17 cellular contexts compared by ENCODE assay signal in genomic region chr15:29933043-29933442, GRCh38.
DNase-seq lines count a peak whose midpoint lies in the region; ATAC-seq and TF ChIP-seq lines count a peak whose summit lies in the region.
"Had no signal": no experiment of that assay in that cellular context is flagged by ENCODE, and none has a peak within 500 bp of the region (broad histone marks: within the 10 kb centered on the region; RNA-seq: fewer than 3 reads in every experiment).

No MANE protein-coding gene starts in this region.

- peak overlapping the region; percentile 68 for H3K27ac Mint-ChIP-seq in MCF 10A (ENCODE audit: low read depth, unreplicated experiment)
- H3K27ac Mint-ChIP-seq: CD4-positive, CD25-positive, alpha-beta regulatory T cell; H9 had no signal

- H3K9me3 ChIP-seq in breast epithelium (no peaks in the 10 kb centered on the region), RWPE2 (ENCODE audit: severe bottlenecking) (no peaks in the 10 kb centered on the region), SJCRH30 (replicated peaks) (no peaks in the 10 kb centered on the region), gastrocnemius medialis (no peaks in the 10 kb centered on the region)
- H3K9me3 ChIP-seq: BLaER1 treated with 17β-estradiol and CSF1 and Interleukin-3, amounts not matched to agents 10 nM and 100 nM had no signal

- peaks cover 40% of the 10 kb centered on the region for H3K4me1 Mint-ChIP-seq in MCF 10A (ENCODE audit: insufficient read depth, unreplicated experiment)
- H3K4me1 Mint-ChIP-seq: CD4-positive, CD25-positive, alpha-beta regulatory T cell had no signal

- no peak overlapping the region for H3K4me3 Mint-ChIP-seq in MCF 10A (ENCODE audit: unreplicated experiment)
- H3K4me3 Mint-ChIP-seq: CD4-positive, CD25-positive, alpha-beta regulatory T cell; H9 had no signal

- peaks cover 7% of the 10 kb centered on the region for H3K36me3 Mint-ChIP-seq in MCF 10A (ENCODE audit: insufficient read depth, unreplicated experiment)
- H3K36me3 Mint-ChIP-seq: CD4-positive, CD25-positive, alpha-beta regulatory T cell had no signal

- H3K36me3 ChIP-seq in breast epithelium = no peaks in the 10 kb centered on the region
- no peaks in the 10 kb centered on the region for H3K36me3 ChIP-seq in RWPE2 (ENCODE audit: low read depth)
- H3K36me3 ChIP-seq in SJCRH30 = no peaks in the 10 kb centered on the region
- no peaks in the 10 kb centered on the region for H3K36me3 ChIP-seq in gastrocnemius medialis
- H3K36me3 ChIP-seq: BLaER1 treated with 17β-estradiol and CSF1 and Interleukin-3, amounts not matched to agents 10 nM and 100 nM had no signal

- intact Hi-C loops in MCF 10A (cut with micrococcal nuclease) = no loop called here
- intact Hi-C loops in breast epithelium (cut with DNase I; ENCODE audit: low total_unique reads) = no loop called here
- intact Hi-C loops in gastrocnemius medialis (cut with DNase I; ENCODE audit: low total_unique reads) = no loop called here

- no peak for ATAC-seq in RWPE2 (ENCODE audit: low read depth)
- no peak for ATAC-seq in esophagus mucosa
- ATAC-seq in gastrocnemius medialis = no peak

- H3K4me1 ChIP-seq in breast epithelium (no peaks in the 10 kb centered on the region), RWPE2 (ENCODE audit: insufficient read depth, poor library complexity, severe bottlenecking) (peaks cover 55% of the 10 kb centered on the region), SJCRH30 (peaks cover 5% of the 10 kb centered on the region), gastrocnemius medialis (no peaks in the 10 kb centered on the region)
- H3K4me1 ChIP-seq: BLaER1 treated with 17β-estradiol and CSF1 and Interleukin-3, amounts not matched to agents 10 nM and 100 nM had no signal

- no peaks in the 10 kb centered on the region for H3K27me3 Mint-ChIP-seq in MCF 10A (ENCODE audit: insufficient read depth, unreplicated experiment)

- H3K9me3 Mint-ChIP-seq in MCF 10A (ENCODE audit: unreplicated experiment) = no peaks in the 10 kb centered on the region
- H3K9me3 Mint-ChIP-seq: H9 had no signal

- CTCF ChIA-PET in MCF 10A (lab: Yijun Ruan, JAX) = interaction anchor here (1.2 to 4.4 kb wide), 3 partner anchors 8 to 184 kb away, joined by 3 to 20 read pairs (median 4); no protein-coding TSS in a partner anchor

- TF ChIP-seq CTCF in MCF 10A (IDR thresholded peaks at IDR 0.05; ENCODE audit: unreplicated experiment) = no peak
- TF ChIP-seq CTCF in breast epithelium (IDR thresholded peaks at IDR 0.05) = no peak
- no peak for TF ChIP-seq CTCF in RWPE2 (IDR thresholded peaks at IDR 0.05; ENCODE audit: poor library complexity, severe bottlenecking)
- no peak for TF ChIP-seq CTCF in gastrocnemius medialis (IDR thresholded peaks at IDR 0.05 in 4 of 5, conservative IDR thresholded peaks at IDR 0.05 in 1 of 5)

- in situ Hi-C loops in gastrocnemius medialis (cut with MboI; ENCODE audit: low sequenced_read_pairs in 4 of 4) = no loop called here

- POLR2A ChIA-PET in MCF 10A (lab: Yijun Ruan, JAX) = interaction anchor here (0.5 to 5.9 kb wide), 13 partner anchors 7 to 196 kb away, joined by 3 to 76 read pairs (median 4); partner anchors contain the start of gene TJP1

- H3K4me3 ChIP-seq in breast epithelium = no peak overlapping the region
- H3K4me3 ChIP-seq in RWPE2 (ENCODE audit: severe bottlenecking) = no peak overlapping the region
- H3K4me3 ChIP-seq in SJCRH30 = no peak overlapping the region
- no peak overlapping the region for H3K4me3 ChIP-seq in gastrocnemius medialis
- H3K4me3 ChIP-seq: BLaER1 treated with 17β-estradiol and CSF1 and Interleukin-3, amounts not matched to agents 10 nM and 100 nM had no signal

- H3K27me3 ChIP-seq in breast epithelium (no peaks in the 10 kb centered on the region), RWPE2 (ENCODE audit: insufficient read depth, poor library complexity, severe bottlenecking) (no peaks in the 10 kb centered on the region), SJCRH30 (no peaks in the 10 kb centered on the region), gastrocnemius medialis (no peaks in the 10 kb centered on the region)
- H3K27me3 ChIP-seq: BLaER1 treated with 17β-estradiol and CSF1 and Interleukin-3, amounts not matched to agents 10 nM and 100 nM had no signal

- DNase-seq in MCF 10A (ENCODE audit: unreplicated experiment) (no peak), breast epithelium (ENCODE audit: low spot score in 2 of 2) (no peak), RWPE2 (ENCODE audit: low spot score) (no peak), epithelial cell of prostate (ENCODE audit: low read depth, low spot score) (no peak), iPS-NIHi7 (ENCODE audit: extremely low spot score) (no peak), SJCRH30 (no peak), gastrocnemius medialis (no peak)
- DNase-seq: ACHN; Calu3; CD4-positive, CD25-positive, alpha-beta regulatory T cell; DMS 273 treated with DMSO at 0.1 percent for 48 hours; GOT3; H9 had no signal

- no peak overlapping the region for H3K27ac ChIP-seq in breast epithelium
- peak overlapping the region; percentile 97 for H3K27ac ChIP-seq in RWPE2 (ENCODE audit: poor library complexity, severe bottlenecking)
- peak overlapping the region; percentile 83 for H3K27ac ChIP-seq in epithelial cell of prostate
- H3K27ac ChIP-seq in SJCRH30 = no peak overlapping the region
- H3K27ac ChIP-seq in gastrocnemius medialis = no peak overlapping the region
- H3K27ac ChIP-seq: 22Rv1; BLaER1 treated with 17β-estradiol and CSF1 and Interleukin-3, amounts not matched to agents 10 nM and 100 nM; HL-60 had no signal

- no TSS peak for BruUV-seq in MCF 10A (replicated peaks; lab: Mats Ljungman, UMichigan)

- TF ChIP-seq POLR2A in breast epithelium (IDR thresholded peaks at IDR 0.05) = no peak
- no peak for TF ChIP-seq POLR2A in gastrocnemius medialis (IDR thresholded peaks at IDR 0.05)

Comparison
In these comparisons a context has a peak if more than half of its experiments do, and no peak if none do; other contexts are left out.
1. H3K27ac ChIP-seq: peak in RWPE2 (single experiment) and epithelial cell of prostate (single experiment); none in breast epithelium (0 of 2), SJCRH30 (single experiment) and gastrocnemius medialis (0 of 4).